Comparison of ENCODE assay signal across 1 cellular context in the genomic region with DNA sequence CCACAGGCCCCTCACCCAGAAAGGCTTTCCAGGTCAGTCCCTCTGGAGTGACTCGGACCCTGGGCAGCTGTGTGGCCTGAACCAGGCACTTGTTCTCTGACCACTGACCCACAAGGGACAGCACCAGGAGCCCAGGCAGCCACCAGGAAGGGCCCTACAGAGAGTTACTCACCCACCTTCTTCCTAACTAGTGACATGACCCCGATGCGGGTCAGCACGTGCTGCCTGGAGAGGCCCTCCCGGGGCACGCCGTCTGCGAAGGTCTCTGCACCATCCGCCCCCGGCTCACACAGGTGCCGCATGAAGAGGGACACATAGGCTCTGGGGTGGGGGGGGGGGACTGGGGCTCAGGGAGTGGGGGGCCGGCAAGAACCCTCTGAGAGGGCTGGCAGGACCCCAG.
TF ChIP-seq lines count a peak whose summit lies in the region.

No MANE protein-coding gene starts in this region.

TF ChIP-seq in WTC11, 78 proteins besides CTCF, POLR2A, EP300 and RAD21 (continued from another document):
- TF ChIP-seq, protein P1, sequence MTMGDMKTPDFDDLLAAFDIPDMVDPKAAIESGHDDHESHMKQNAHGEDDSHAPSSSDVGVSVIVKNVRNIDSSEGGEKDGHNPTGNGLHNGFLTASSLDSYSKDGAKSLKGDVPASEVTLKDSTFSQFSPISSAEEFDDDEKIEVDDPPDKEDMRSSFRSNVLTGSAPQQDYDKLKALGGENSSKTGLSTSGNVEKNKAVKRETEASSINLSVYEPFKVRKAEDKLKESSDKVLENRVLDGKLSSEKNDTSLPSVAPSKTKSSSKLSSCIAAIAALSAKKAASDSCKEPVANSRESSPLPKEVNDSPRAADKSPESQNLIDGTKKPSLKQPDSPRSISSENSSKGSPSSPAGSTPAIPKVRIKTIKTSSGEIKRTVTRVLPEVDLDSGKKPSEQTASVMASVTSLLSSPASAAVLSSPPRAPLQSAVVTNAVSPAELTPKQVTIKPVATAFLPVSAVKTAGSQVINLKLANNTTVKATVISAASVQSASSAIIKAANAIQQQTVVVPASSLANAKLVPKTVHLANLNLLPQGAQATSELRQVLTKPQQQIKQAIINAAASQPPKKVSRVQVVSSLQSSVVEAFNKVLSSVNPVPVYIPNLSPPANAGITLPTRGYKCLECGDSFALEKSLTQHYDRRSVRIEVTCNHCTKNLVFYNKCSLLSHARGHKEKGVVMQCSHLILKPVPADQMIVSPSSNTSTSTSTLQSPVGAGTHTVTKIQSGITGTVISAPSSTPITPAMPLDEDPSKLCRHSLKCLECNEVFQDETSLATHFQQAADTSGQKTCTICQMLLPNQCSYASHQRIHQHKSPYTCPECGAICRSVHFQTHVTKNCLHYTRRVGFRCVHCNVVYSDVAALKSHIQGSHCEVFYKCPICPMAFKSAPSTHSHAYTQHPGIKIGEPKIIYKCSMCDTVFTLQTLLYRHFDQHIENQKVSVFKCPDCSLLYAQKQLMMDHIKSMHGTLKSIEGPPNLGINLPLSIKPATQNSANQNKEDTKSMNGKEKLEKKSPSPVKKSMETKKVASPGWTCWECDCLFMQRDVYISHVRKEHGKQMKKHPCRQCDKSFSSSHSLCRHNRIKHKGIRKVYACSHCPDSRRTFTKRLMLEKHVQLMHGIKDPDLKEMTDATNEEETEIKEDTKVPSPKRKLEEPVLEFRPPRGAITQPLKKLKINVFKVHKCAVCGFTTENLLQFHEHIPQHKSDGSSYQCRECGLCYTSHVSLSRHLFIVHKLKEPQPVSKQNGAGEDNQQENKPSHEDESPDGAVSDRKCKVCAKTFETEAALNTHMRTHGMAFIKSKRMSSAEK (CRISPR knock-in tag; IDR thresholded peaks at IDR 0.05; ENCODE audit: borderline replicate concordance) = no peak
- TF ChIP-seq MXD4 (CRISPR knock-in tag; IDR thresholded peaks at IDR 0.05; ENCODE audit: borderline replicate concordance) (no peak), NFE2L1 (CRISPR knock-in tag; IDR thresholded peaks at IDR 0.05) (no peak)
- TF ChIP-seq, protein P2, sequence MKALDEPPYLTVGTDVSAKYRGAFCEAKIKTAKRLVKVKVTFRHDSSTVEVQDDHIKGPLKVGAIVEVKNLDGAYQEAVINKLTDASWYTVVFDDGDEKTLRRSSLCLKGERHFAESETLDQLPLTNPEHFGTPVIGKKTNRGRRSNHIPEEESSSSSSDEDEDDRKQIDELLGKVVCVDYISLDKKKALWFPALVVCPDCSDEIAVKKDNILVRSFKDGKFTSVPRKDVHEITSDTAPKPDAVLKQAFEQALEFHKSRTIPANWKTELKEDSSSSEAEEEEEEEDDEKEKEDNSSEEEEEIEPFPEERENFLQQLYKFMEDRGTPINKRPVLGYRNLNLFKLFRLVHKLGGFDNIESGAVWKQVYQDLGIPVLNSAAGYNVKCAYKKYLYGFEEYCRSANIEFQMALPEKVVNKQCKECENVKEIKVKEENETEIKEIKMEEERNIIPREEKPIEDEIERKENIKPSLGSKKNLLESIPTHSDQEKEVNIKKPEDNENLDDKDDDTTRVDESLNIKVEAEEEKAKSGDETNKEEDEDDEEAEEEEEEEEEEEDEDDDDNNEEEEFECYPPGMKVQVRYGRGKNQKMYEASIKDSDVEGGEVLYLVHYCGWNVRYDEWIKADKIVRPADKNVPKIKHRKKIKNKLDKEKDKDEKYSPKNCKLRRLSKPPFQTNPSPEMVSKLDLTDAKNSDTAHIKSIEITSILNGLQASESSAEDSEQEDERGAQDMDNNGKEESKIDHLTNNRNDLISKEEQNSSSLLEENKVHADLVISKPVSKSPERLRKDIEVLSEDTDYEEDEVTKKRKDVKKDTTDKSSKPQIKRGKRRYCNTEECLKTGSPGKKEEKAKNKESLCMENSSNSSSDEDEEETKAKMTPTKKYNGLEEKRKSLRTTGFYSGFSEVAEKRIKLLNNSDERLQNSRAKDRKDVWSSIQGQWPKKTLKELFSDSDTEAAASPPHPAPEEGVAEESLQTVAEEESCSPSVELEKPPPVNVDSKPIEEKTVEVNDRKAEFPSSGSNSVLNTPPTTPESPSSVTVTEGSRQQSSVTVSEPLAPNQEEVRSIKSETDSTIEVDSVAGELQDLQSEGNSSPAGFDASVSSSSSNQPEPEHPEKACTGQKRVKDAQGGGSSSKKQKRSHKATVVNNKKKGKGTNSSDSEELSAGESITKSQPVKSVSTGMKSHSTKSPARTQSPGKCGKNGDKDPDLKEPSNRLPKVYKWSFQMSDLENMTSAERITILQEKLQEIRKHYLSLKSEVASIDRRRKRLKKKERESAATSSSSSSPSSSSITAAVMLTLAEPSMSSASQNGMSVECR (CRISPR knock-in tag; IDR thresholded peaks at IDR 0.05; ENCODE audit: borderline replicate concordance) = no peak
